ENCODE assay signal across 1 cellular context in the genomic region with DNA sequence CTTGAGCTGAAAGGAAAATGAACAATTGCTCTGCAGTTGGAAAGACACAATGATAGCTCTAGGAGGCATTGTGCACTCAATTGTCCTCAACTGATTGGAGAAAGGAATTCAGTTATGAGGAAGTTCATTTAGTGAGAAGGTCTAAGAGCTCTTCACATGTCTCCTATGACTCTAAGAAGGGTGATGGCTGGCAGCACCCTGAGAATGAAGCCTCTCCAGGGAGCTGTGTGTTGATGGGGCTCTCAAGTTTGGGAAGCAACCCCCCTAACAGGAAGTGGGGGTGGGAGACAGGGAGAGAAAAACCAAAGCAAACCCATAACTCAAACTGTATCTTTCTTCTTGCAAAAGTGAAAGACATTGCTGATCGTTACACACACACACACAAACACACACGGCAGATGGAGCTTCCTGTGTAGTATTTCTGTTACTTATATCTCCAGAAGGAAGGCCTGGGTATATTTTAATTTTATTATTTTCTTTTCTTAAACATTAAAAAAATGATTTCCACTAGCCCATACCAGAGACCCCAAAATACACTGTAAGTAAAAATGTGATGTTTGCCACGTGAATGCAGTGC.
A peak's percentile ranks its signal among the peaks of the same experiment; 100 is the strongest.
TF ChIP-seq lines count a peak whose summit lies in the region.

No MANE protein-coding gene starts in this region.

TF ChIP-seq in K562, 482 proteins besides CTCF, POLR2A, EP300 and RAD21 (continued from another document):
- TF ChIP-seq, protein P1, sequence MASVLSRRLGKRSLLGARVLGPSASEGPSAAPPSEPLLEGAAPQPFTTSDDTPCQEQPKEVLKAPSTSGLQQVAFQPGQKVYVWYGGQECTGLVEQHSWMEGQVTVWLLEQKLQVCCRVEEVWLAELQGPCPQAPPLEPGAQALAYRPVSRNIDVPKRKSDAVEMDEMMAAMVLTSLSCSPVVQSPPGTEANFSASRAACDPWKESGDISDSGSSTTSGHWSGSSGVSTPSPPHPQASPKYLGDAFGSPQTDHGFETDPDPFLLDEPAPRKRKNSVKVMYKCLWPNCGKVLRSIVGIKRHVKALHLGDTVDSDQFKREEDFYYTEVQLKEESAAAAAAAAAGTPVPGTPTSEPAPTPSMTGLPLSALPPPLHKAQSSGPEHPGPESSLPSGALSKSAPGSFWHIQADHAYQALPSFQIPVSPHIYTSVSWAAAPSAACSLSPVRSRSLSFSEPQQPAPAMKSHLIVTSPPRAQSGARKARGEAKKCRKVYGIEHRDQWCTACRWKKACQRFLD (CRISPR knock-in tag; IDR thresholded peaks at IDR 0.05): no peak
- TF ChIP-seq L3MBTL2 (IDR thresholded peaks at IDR 0.05) (peak; percentile 46; the same call in 1 of the 2 replicates), NR4A1 (CRISPR knock-in tag; IDR thresholded peaks at IDR 0.05) (no peak), NR4A1 (tag; IDR thresholded peaks at IDR 0.05) (0 out of 2 replicates have a peak, but pooled peaks have one; percentile 30), ZBTB17 (CRISPR knock-in tag; IDR thresholded peaks at IDR 0.05) (0 out of 2 replicates have a peak, but pooled peaks have one; percentile 31), ZNF589 (CRISPR knock-in tag; IDR thresholded peaks at IDR 0.05; ENCODE audit: low read depth) (0 out of 2 replicates have a peak, but pooled peaks have one; percentile 3), MTA1 (IDR thresholded peaks at IDR 0.05; ENCODE audit: borderline replicate concordance) (no peak), NR2C2 (CRISPR knock-in tag; IDR thresholded peaks at IDR 0.05) (no peak), NR2C2 (tag; IDR thresholded peaks at IDR 0.05) (peak; percentile 20; the same call in 1 of the 2 replicates), CTBP1 (IDR thresholded peaks at IDR 0.05; ENCODE audit: borderline replicate concordance) (peak; percentile 16; the same call in 1 of the 2 replicates), ZNF57 (CRISPR knock-in tag; IDR thresholded peaks at IDR 0.05) (peak; percentile 59; the same call in 1 of the 2 replicates), CHD2 (IDR thresholded peaks at IDR 0.05; ENCODE audit: low read depth, low read length) (no peak), TCF3 (CRISPR knock-in tag; IDR thresholded peaks at IDR 0.05) (no peak), MAZ (CRISPR knock-in tag; conservative IDR thresholded peaks at IDR 0.05 in 1 of 2, IDR thresholded peaks at IDR 0.05 in 1 of 2) (0 out of 4 replicates have a peak, but pooled peaks have one; percentile 6 to 35)
- TF ChIP-seq, protein P2, sequence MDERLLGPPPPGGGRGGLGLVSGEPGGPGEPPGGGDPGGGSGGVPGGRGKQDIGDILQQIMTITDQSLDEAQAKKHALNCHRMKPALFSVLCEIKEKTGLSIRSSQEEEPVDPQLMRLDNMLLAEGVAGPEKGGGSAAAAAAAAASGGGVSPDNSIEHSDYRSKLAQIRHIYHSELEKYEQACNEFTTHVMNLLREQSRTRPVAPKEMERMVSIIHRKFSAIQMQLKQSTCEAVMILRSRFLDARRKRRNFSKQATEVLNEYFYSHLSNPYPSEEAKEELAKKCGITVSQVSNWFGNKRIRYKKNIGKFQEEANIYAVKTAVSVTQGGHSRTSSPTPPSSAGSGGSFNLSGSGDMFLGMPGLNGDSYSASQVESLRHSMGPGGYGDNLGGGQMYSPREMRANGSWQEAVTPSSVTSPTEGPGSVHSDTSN (CRISPR knock-in tag; IDR thresholded peaks at IDR 0.05; ENCODE audit: low read depth): no peak
- TF ChIP-seq, protein P2 (tag; conservative IDR thresholded peaks at IDR 0.05; ENCODE audit: low read depth): 0 out of 2 replicates have a peak, but pooled peaks have one; percentile 17
- TF ChIP-seq, protein P3, sequence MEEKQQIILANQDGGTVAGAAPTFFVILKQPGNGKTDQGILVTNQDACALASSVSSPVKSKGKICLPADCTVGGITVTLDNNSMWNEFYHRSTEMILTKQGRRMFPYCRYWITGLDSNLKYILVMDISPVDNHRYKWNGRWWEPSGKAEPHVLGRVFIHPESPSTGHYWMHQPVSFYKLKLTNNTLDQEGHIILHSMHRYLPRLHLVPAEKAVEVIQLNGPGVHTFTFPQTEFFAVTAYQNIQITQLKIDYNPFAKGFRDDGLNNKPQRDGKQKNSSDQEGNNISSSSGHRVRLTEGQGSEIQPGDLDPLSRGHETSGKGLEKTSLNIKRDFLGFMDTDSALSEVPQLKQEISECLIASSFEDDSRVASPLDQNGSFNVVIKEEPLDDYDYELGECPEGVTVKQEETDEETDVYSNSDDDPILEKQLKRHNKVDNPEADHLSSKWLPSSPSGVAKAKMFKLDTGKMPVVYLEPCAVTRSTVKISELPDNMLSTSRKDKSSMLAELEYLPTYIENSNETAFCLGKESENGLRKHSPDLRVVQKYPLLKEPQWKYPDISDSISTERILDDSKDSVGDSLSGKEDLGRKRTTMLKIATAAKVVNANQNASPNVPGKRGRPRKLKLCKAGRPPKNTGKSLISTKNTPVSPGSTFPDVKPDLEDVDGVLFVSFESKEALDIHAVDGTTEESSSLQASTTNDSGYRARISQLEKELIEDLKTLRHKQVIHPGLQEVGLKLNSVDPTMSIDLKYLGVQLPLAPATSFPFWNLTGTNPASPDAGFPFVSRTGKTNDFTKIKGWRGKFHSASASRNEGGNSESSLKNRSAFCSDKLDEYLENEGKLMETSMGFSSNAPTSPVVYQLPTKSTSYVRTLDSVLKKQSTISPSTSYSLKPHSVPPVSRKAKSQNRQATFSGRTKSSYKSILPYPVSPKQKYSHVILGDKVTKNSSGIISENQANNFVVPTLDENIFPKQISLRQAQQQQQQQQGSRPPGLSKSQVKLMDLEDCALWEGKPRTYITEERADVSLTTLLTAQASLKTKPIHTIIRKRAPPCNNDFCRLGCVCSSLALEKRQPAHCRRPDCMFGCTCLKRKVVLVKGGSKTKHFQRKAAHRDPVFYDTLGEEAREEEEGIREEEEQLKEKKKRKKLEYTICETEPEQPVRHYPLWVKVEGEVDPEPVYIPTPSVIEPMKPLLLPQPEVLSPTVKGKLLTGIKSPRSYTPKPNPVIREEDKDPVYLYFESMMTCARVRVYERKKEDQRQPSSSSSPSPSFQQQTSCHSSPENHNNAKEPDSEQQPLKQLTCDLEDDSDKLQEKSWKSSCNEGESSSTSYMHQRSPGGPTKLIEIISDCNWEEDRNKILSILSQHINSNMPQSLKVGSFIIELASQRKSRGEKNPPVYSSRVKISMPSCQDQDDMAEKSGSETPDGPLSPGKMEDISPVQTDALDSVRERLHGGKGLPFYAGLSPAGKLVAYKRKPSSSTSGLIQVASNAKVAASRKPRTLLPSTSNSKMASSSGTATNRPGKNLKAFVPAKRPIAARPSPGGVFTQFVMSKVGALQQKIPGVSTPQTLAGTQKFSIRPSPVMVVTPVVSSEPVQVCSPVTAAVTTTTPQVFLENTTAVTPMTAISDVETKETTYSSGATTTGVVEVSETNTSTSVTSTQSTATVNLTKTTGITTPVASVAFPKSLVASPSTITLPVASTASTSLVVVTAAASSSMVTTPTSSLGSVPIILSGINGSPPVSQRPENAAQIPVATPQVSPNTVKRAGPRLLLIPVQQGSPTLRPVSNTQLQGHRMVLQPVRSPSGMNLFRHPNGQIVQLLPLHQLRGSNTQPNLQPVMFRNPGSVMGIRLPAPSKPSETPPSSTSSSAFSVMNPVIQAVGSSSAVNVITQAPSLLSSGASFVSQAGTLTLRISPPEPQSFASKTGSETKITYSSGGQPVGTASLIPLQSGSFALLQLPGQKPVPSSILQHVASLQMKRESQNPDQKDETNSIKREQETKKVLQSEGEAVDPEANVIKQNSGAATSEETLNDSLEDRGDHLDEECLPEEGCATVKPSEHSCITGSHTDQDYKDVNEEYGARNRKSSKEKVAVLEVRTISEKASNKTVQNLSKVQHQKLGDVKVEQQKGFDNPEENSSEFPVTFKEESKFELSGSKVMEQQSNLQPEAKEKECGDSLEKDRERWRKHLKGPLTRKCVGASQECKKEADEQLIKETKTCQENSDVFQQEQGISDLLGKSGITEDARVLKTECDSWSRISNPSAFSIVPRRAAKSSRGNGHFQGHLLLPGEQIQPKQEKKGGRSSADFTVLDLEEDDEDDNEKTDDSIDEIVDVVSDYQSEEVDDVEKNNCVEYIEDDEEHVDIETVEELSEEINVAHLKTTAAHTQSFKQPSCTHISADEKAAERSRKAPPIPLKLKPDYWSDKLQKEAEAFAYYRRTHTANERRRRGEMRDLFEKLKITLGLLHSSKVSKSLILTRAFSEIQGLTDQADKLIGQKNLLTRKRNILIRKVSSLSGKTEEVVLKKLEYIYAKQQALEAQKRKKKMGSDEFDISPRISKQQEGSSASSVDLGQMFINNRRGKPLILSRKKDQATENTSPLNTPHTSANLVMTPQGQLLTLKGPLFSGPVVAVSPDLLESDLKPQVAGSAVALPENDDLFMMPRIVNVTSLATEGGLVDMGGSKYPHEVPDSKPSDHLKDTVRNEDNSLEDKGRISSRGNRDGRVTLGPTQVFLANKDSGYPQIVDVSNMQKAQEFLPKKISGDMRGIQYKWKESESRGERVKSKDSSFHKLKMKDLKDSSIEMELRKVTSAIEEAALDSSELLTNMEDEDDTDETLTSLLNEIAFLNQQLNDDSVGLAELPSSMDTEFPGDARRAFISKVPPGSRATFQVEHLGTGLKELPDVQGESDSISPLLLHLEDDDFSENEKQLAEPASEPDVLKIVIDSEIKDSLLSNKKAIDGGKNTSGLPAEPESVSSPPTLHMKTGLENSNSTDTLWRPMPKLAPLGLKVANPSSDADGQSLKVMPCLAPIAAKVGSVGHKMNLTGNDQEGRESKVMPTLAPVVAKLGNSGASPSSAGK (IDR thresholded peaks at IDR 0.05): 0 out of 2 replicates have a peak, but pooled peaks have one; percentile 17
- TF ChIP-seq, protein P4, sequence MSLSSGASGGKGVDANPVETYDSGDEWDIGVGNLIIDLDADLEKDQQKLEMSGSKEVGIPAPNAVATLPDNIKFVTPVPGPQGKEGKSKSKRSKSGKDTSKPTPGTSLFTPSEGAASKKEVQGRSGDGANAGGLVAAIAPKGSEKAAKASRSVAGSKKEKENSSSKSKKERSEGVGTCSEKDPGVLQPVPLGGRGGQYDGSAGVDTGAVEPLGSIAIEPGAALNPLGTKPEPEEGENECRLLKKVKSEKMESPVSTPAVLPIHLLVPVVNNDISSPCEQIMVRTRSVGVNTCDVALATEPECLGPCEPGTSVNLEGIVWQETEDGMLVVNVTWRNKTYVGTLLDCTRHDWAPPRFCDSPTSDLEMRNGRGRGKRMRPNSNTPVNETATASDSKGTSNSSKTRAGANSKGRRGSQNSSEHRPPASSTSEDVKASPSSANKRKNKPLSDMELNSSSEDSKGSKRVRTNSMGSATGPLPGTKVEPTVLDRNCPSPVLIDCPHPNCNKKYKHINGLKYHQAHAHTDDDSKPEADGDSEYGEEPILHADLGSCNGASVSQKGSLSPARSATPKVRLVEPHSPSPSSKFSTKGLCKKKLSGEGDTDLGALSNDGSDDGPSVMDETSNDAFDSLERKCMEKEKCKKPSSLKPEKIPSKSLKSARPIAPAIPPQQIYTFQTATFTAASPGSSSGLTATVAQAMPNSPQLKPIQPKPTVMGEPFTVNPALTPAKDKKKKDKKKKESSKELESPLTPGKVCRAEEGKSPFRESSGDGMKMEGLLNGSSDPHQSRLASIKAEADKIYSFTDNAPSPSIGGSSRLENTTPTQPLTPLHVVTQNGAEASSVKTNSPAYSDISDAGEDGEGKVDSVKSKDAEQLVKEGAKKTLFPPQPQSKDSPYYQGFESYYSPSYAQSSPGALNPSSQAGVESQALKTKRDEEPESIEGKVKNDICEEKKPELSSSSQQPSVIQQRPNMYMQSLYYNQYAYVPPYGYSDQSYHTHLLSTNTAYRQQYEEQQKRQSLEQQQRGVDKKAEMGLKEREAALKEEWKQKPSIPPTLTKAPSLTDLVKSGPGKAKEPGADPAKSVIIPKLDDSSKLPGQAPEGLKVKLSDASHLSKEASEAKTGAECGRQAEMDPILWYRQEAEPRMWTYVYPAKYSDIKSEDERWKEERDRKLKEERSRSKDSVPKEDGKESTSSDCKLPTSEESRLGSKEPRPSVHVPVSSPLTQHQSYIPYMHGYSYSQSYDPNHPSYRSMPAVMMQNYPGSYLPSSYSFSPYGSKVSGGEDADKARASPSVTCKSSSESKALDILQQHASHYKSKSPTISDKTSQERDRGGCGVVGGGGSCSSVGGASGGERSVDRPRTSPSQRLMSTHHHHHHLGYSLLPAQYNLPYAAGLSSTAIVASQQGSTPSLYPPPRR (CRISPR knock-in tag; IDR thresholded peaks at IDR 0.05; ENCODE audit: borderline replicate concordance): no peak
- TF ChIP-seq, protein P5, sequence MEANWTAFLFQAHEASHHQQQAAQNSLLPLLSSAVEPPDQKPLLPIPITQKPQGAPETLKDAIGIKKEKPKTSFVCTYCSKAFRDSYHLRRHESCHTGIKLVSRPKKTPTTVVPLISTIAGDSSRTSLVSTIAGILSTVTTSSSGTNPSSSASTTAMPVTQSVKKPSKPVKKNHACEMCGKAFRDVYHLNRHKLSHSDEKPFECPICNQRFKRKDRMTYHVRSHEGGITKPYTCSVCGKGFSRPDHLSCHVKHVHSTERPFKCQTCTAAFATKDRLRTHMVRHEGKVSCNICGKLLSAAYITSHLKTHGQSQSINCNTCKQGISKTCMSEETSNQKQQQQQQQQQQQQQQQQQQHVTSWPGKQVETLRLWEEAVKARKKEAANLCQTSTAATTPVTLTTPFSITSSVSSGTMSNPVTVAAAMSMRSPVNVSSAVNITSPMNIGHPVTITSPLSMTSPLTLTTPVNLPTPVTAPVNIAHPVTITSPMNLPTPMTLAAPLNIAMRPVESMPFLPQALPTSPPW (CRISPR knock-in tag; IDR thresholded peaks at IDR 0.05): peak; percentile 13; the same call in 1 of the 2 replicates
- TF ChIP-seq, protein P6, sequence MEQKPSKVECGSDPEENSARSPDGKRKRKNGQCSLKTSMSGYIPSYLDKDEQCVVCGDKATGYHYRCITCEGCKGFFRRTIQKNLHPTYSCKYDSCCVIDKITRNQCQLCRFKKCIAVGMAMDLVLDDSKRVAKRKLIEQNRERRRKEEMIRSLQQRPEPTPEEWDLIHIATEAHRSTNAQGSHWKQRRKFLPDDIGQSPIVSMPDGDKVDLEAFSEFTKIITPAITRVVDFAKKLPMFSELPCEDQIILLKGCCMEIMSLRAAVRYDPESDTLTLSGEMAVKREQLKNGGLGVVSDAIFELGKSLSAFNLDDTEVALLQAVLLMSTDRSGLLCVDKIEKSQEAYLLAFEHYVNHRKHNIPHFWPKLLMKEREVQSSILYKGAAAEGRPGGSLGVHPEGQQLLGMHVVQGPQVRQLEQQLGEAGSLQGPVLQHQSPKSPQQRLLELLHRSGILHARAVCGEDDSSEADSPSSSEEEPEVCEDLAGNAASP (IDR thresholded peaks at IDR 0.05): no peak
- TF ChIP-seq, protein P7, sequence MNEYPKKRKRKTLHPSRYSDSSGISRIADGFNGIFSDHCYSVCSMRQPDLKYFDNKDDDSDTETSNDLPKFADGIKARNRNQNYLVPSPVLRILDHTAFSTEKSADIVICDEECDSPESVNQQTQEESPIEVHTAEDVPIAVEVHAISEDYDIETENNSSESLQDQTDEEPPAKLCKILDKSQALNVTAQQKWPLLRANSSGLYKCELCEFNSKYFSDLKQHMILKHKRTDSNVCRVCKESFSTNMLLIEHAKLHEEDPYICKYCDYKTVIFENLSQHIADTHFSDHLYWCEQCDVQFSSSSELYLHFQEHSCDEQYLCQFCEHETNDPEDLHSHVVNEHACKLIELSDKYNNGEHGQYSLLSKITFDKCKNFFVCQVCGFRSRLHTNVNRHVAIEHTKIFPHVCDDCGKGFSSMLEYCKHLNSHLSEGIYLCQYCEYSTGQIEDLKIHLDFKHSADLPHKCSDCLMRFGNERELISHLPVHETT (CRISPR knock-in tag; conservative IDR thresholded peaks at IDR 0.05 in 1 of 2, IDR thresholded peaks at IDR 0.05 in 1 of 2): 0 out of 4 replicates have a peak, but pooled peaks of 1 of the 2 experiments have one; percentile 24
